1 cellular context compared by ENCODE assay signal in genomic region chr11:2567026-2567671, GRCh38.
TF ChIP-seq lines count a peak whose summit lies in the region.

No MANE protein-coding gene starts in this region.

TF ChIP-seq in HepG2, 621 proteins besides CTCF, POLR2A, EP300 and RAD21 (continued from another document and continues in another):
- TF ChIP-seq ZNF224 (CRISPR knock-in tag; IDR thresholded peaks at IDR 0.05) (no peak), ZC3H4 (CRISPR knock-in tag; IDR thresholded peaks at IDR 0.05; ENCODE audit: borderline replicate concordance) (no peak), BHLHE40 (IDR thresholded peaks at IDR 0.05; ENCODE audit: low read length) (no peak), ZNF17 (CRISPR knock-in tag; IDR thresholded peaks at IDR 0.05) (no peak), SMAD1 (CRISPR knock-in tag; IDR thresholded peaks at IDR 0.05; ENCODE audit: borderline replicate concordance, low read depth) (no peak), PAWR (CRISPR knock-in tag; IDR thresholded peaks at IDR 0.05; ENCODE audit: borderline replicate concordance) (no peak), ZNF605 (CRISPR knock-in tag; IDR thresholded peaks at IDR 0.05) (no peak), ZBTB7B (CRISPR knock-in tag; IDR thresholded peaks at IDR 0.05) (peak; percentile 97), KDM5B (CRISPR knock-in tag; IDR thresholded peaks at IDR 0.05; ENCODE audit: borderline replicate concordance) (0 out of 2 replicates have a peak, but pooled peaks have one; percentile 5), ZNF577 (CRISPR knock-in tag; IDR thresholded peaks at IDR 0.05; ENCODE audit: borderline replicate concordance, low read depth) (no peak), ZNF598 (CRISPR knock-in tag; IDR thresholded peaks at IDR 0.05; ENCODE audit: borderline replicate concordance) (no peak), ZSCAN31 (CRISPR knock-in tag; IDR thresholded peaks at IDR 0.05; ENCODE audit: low read depth) (0 out of 2 replicates have a peak, but pooled peaks have one; percentile 19), ZNF512B (CRISPR knock-in tag; IDR thresholded peaks at IDR 0.05; ENCODE audit: borderline replicate concordance) (no peak), ZNF451 (CRISPR knock-in tag; IDR thresholded peaks at IDR 0.05) (no peak), SIX4 (CRISPR knock-in tag; IDR thresholded peaks at IDR 0.05) (no peak), ZNF34 (CRISPR knock-in tag; IDR thresholded peaks at IDR 0.05; ENCODE audit: borderline replicate concordance) (no peak), ISL2 (CRISPR knock-in tag; IDR thresholded peaks at IDR 0.05) (no peak), NAIF1 (CRISPR knock-in tag; IDR thresholded peaks at IDR 0.05; ENCODE audit: borderline replicate concordance) (no peak), POGZ (CRISPR knock-in tag; IDR thresholded peaks at IDR 0.05) (0 out of 2 replicates have a peak, but pooled peaks have one; percentile 17), ZNF691 (CRISPR knock-in tag; IDR thresholded peaks at IDR 0.05; ENCODE audit: borderline replicate concordance, low read depth) (no peak), KDM2A (CRISPR knock-in tag; IDR thresholded peaks at IDR 0.05; ENCODE audit: borderline replicate concordance, low read depth) (no peak), KLF11 (CRISPR knock-in tag; IDR thresholded peaks at IDR 0.05) (no peak), EZH2 (conservative IDR thresholded peaks at IDR 0.05; ENCODE audit: low read depth, low read length) (no peak), ELF4 (CRISPR knock-in tag; IDR thresholded peaks at IDR 0.05; ENCODE audit: borderline replicate concordance) (no peak), SP140L (CRISPR knock-in tag; IDR thresholded peaks at IDR 0.05; ENCODE audit: borderline replicate concordance) (no peak), SALL2 (CRISPR knock-in tag; IDR thresholded peaks at IDR 0.05) (no peak), ZNF547 (CRISPR knock-in tag; IDR thresholded peaks at IDR 0.05) (no peak), TRAFD1 (CRISPR knock-in tag; IDR thresholded peaks at IDR 0.05; ENCODE audit: borderline replicate concordance) (no peak), HES4 (CRISPR knock-in tag; IDR thresholded peaks at IDR 0.05; ENCODE audit: borderline replicate concordance) (no peak), ZNF780A (CRISPR knock-in tag; IDR thresholded peaks at IDR 0.05) (no peak), RBAK (CRISPR knock-in tag; IDR thresholded peaks at IDR 0.05) (no peak), NFYB (CRISPR knock-in tag; IDR thresholded peaks at IDR 0.05) (no peak), GFI1 (CRISPR knock-in tag; IDR thresholded peaks at IDR 0.05; ENCODE audit: borderline replicate concordance) (0 out of 2 replicates have a peak, but pooled peaks have one; percentile 33), ZNF468 (CRISPR knock-in tag; IDR thresholded peaks at IDR 0.05) (no peak), ZNF343 (CRISPR knock-in tag; IDR thresholded peaks at IDR 0.05) (no peak)
- TF ChIP-seq, protein P1, sequence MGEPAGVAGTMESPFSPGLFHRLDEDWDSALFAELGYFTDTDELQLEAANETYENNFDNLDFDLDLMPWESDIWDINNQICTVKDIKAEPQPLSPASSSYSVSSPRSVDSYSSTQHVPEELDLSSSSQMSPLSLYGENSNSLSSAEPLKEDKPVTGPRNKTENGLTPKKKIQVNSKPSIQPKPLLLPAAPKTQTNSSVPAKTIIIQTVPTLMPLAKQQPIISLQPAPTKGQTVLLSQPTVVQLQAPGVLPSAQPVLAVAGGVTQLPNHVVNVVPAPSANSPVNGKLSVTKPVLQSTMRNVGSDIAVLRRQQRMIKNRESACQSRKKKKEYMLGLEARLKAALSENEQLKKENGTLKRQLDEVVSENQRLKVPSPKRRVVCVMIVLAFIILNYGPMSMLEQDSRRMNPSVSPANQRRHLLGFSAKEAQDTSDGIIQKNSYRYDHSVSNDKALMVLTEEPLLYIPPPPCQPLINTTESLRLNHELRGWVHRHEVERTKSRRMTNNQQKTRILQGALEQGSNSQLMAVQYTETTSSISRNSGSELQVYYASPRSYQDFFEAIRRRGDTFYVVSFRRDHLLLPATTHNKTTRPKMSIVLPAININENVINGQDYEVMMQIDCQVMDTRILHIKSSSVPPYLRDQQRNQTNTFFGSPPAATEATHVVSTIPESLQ (CRISPR knock-in tag; conservative IDR thresholded peaks at IDR 0.05): no peak
- TF ChIP-seq, protein P2, sequence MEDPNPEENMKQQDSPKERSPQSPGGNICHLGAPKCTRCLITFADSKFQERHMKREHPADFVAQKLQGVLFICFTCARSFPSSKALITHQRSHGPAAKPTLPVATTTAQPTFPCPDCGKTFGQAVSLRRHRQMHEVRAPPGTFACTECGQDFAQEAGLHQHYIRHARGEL (CRISPR knock-in tag; IDR thresholded peaks at IDR 0.05): no peak
- TF ChIP-seq, protein P3, sequence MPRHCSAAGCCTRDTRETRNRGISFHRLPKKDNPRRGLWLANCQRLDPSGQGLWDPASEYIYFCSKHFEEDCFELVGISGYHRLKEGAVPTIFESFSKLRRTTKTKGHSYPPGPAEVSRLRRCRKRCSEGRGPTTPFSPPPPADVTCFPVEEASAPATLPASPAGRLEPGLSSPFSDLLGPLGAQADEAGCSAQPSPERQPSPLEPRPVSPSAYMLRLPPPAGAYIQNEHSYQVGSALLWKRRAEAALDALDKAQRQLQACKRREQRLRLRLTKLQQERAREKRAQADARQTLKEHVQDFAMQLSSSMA (CRISPR knock-in tag; IDR thresholded peaks at IDR 0.05): no peak
- TF ChIP-seq, protein P4, sequence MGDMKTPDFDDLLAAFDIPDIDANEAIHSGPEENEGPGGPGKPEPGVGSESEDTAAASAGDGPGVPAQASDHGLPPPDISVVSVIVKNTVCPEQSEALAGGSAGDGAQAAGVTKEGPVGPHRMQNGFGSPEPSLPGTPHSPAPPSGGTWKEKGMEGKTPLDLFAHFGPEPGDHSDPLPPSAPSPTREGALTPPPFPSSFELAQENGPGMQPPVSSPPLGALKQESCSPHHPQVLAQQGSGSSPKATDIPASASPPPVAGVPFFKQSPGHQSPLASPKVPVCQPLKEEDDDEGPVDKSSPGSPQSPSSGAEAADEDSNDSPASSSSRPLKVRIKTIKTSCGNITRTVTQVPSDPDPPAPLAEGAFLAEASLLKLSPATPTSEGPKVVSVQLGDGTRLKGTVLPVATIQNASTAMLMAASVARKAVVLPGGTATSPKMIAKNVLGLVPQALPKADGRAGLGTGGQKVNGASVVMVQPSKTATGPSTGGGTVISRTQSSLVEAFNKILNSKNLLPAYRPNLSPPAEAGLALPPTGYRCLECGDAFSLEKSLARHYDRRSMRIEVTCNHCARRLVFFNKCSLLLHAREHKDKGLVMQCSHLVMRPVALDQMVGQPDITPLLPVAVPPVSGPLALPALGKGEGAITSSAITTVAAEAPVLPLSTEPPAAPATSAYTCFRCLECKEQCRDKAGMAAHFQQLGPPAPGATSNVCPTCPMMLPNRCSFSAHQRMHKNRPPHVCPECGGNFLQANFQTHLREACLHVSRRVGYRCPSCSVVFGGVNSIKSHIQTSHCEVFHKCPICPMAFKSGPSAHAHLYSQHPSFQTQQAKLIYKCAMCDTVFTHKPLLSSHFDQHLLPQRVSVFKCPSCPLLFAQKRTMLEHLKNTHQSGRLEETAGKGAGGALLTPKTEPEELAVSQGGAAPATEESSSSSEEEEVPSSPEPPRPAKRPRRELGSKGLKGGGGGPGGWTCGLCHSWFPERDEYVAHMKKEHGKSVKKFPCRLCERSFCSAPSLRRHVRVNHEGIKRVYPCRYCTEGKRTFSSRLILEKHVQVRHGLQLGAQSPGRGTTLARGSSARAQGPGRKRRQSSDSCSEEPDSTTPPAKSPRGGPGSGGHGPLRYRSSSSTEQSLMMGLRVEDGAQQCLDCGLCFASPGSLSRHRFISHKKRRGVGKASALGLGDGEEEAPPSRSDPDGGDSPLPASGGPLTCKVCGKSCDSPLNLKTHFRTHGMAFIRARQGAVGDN (CRISPR knock-in tag; IDR thresholded peaks at IDR 0.05): peak; percentile 83
- TF ChIP-seq, protein P5, sequence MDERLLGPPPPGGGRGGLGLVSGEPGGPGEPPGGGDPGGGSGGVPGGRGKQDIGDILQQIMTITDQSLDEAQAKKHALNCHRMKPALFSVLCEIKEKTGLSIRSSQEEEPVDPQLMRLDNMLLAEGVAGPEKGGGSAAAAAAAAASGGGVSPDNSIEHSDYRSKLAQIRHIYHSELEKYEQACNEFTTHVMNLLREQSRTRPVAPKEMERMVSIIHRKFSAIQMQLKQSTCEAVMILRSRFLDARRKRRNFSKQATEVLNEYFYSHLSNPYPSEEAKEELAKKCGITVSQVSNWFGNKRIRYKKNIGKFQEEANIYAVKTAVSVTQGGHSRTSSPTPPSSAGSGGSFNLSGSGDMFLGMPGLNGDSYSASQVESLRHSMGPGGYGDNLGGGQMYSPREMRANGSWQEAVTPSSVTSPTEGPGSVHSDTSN (CRISPR knock-in tag; IDR thresholded peaks at IDR 0.05): no peak
- TF ChIP-seq, protein P6, sequence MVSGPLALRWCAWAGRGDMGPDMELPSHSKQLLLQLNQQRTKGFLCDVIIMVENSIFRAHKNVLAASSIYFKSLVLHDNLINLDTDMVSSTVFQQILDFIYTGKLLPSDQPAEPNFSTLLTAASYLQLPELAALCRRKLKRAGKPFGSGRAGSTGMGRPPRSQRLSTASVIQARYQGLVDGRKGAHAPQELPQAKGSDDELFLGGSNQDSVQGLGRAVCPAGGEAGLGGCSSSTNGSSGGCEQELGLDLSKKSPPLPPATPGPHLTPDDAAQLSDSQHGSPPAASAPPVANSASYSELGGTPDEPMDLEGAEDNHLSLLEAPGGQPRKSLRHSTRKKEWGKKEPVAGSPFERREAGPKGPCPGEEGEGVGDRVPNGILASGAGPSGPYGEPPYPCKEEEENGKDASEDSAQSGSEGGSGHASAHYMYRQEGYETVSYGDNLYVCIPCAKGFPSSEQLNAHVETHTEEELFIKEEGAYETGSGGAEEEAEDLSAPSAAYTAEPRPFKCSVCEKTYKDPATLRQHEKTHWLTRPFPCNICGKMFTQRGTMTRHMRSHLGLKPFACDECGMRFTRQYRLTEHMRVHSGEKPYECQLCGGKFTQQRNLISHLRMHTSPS (CRISPR knock-in tag; IDR thresholded peaks at IDR 0.05; ENCODE audit: low read depth): no peak
- TF ChIP-seq, protein P7, sequence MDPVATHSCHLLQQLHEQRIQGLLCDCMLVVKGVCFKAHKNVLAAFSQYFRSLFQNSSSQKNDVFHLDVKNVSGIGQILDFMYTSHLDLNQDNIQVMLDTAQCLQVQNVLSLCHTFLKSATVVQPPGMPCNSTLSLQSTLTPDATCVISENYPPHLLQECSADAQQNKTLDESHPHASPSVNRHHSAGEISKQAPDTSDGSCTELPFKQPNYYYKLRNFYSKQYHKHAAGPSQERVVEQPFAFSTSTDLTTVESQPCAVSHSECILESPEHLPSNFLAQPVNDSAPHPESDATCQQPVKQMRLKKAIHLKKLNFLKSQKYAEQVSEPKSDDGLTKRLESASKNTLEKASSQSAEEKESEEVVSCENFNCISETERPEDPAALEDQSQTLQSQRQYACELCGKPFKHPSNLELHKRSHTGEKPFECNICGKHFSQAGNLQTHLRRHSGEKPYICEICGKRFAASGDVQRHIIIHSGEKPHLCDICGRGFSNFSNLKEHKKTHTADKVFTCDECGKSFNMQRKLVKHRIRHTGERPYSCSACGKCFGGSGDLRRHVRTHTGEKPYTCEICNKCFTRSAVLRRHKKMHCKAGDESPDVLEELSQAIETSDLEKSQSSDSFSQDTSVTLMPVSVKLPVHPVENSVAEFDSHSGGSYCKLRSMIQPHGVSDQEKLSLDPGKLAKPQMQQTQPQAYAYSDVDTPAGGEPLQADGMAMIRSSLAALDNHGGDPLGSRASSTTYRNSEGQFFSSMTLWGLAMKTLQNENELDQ (CRISPR knock-in tag; IDR thresholded peaks at IDR 0.05; ENCODE audit: borderline replicate concordance): no peak
